ENCODE assay signal across 21 cellular contexts in genomic region chr11:67321313-67321871, GRCh38.
"Had no signal": no experiment of that assay in that cellular context is flagged by ENCODE, and none has a peak within 500 bp of the region (broad histone marks: within the 10 kb centered on the region; RNA-seq: fewer than 3 reads in every experiment).

No MANE protein-coding gene starts in this region.

- H3K36me3 ChIP-seq: gastrocnemius medialis, left ventricle myocardium inferior, lower lobe of right lung, thoracic aorta, transverse colon had no signal

- H3K4me3 Mint-ChIP-seq: dendritic cell treated with granulocyte-macrophage colony-stimulating factor and Interleukin-4, amounts not matched to agents 40 ng/mL and 50 ng/mL, for 4 days; effector memory CD8-positive, alpha-beta T cell; immature natural killer cell; memory B cell; mesothelial cell of epicardium; natural killer cell treated with Interleukin-12 subunit alpha and Interleukin-12 subunit beta and Interleukin-15 and Interleukin-18, amount 100 ng/mL, for 72 hours; stimulated activated memory B cell treated with anti-CD40 and anti-IgM and Interleukin-4, amounts not matched to agents 10 μg/mL and 1 μg/mL and 100 μg/mL, for 72 hours; stimulated activated naive CD8-positive, alpha-beta T cell treated with anti-CD3 and anti-CD28 coated beads, Interleukin-15, amount 100 ng/mL, for 72 hours had no signal

- H3K9me3 Mint-ChIP-seq: dendritic cell treated with granulocyte-macrophage colony-stimulating factor and Interleukin-4, amounts not matched to agents 40 ng/mL and 50 ng/mL, for 4 days; effector memory CD8-positive, alpha-beta T cell; memory B cell; mesothelial cell of epicardium; natural killer cell treated with Interleukin-12 subunit alpha and Interleukin-12 subunit beta and Interleukin-15 and Interleukin-18, amount 100 ng/mL, for 72 hours; stimulated activated memory B cell treated with anti-CD40 and anti-IgM and Interleukin-4, amounts not matched to agents 10 μg/mL and 1 μg/mL and 100 μg/mL, for 72 hours; stimulated activated naive CD8-positive, alpha-beta T cell treated with anti-CD3 and anti-CD28 coated beads, Interleukin-15, amount 100 ng/mL, for 72 hours had no signal

- H3K4me3 ChIP-seq: esophagus muscularis mucosa, gastrocnemius medialis, left ventricle myocardium inferior, lower lobe of right lung, sigmoid colon, smooth muscle cell, thoracic aorta, transverse colon had no signal

- H3K27me3 Mint-ChIP-seq: effector memory CD8-positive, alpha-beta T cell; memory B cell; stimulated activated memory B cell treated with anti-CD40 and anti-IgM and Interleukin-4, amounts not matched to agents 10 μg/mL and 1 μg/mL and 100 μg/mL, for 72 hours; stimulated activated naive CD8-positive, alpha-beta T cell treated with anti-CD3 and anti-CD28 coated beads, Interleukin-15, amount 100 ng/mL, for 72 hours had no signal

- H3K9me3 ChIP-seq: esophagus muscularis mucosa, gastrocnemius medialis, left ventricle myocardium inferior, lower lobe of right lung, sigmoid colon, thoracic aorta, transverse colon had no signal

- H3K4me2 ChIP-seq: smooth muscle cell had no signal

- H3K27me3 ChIP-seq: esophagus muscularis mucosa, gastrocnemius medialis, sigmoid colon, transverse colon had no signal

- H3K27ac Mint-ChIP-seq: dendritic cell treated with granulocyte-macrophage colony-stimulating factor and Interleukin-4, amounts not matched to agents 40 ng/mL and 50 ng/mL, for 4 days; effector memory CD8-positive, alpha-beta T cell; immature natural killer cell; mesothelial cell of epicardium; natural killer cell treated with Interleukin-12 subunit alpha and Interleukin-12 subunit beta and Interleukin-15 and Interleukin-18, amount 100 ng/mL, for 72 hours; stimulated activated memory B cell treated with anti-CD40 and anti-IgM and Interleukin-4, amounts not matched to agents 10 μg/mL and 1 μg/mL and 100 μg/mL, for 72 hours; stimulated activated naive CD8-positive, alpha-beta T cell treated with anti-CD3 and anti-CD28 coated beads, Interleukin-15, amount 100 ng/mL, for 72 hours had no signal

- H2AFZ ChIP-seq: parathyroid adenoma had no signal

- H3K27ac ChIP-seq: epithelial cell of prostate, esophagus muscularis mucosa, gastrocnemius medialis, left ventricle myocardium inferior, lower lobe of right lung, parathyroid adenoma, sigmoid colon, thoracic aorta, transverse colon had no signal

- H3K9ac ChIP-seq: parathyroid adenoma had no signal

- H3K36me3 Mint-ChIP-seq: immature natural killer cell; natural killer cell treated with Interleukin-12 subunit alpha and Interleukin-12 subunit beta and Interleukin-15 and Interleukin-18, amount 100 ng/mL, for 72 hours; stimulated activated memory B cell treated with anti-CD40 and anti-IgM and Interleukin-4, amounts not matched to agents 10 μg/mL and 1 μg/mL and 100 μg/mL, for 72 hours had no signal

- DNase-seq: cerebellar nuclear complex; effector memory CD8-positive, alpha-beta T cell; gastrocnemius medialis; glutamatergic neuron; immature natural killer cell; left ventricle myocardium inferior; lower lobe of right lung; sigmoid colon; stimulated activated CD4-positive, alpha-beta T cell treated with anti-CD3 and anti-CD28 coated beads, Interleukin-4, amount 100 ng/mL, for 24 hours; stimulated activated naive CD8-positive, alpha-beta T cell treated with anti-CD3 and anti-CD28 coated beads, Interleukin-15, amount 100 ng/mL, for 72 hours; transverse colon had no signal

- ATAC-seq: effector memory CD8-positive, alpha-beta T cell; gastrocnemius medialis; lower lobe of right lung; natural killer cell treated with Interleukin-12 subunit alpha and Interleukin-12 subunit beta and Interleukin-15 and Interleukin-18, amount 100 ng/mL, for 72 hours; stimulated activated memory B cell treated with anti-CD40 and anti-IgM and Interleukin-4, amounts not matched to agents 10 μg/mL and 1 μg/mL and 100 μg/mL, for 72 hours; stimulated activated naive CD8-positive, alpha-beta T cell treated with anti-CD3 and anti-CD28 coated beads, Interleukin-15, amount 100 ng/mL, for 72 hours had no signal
